Comparison of ENCODE assay signal across 1 cellular context in the genomic region with DNA sequence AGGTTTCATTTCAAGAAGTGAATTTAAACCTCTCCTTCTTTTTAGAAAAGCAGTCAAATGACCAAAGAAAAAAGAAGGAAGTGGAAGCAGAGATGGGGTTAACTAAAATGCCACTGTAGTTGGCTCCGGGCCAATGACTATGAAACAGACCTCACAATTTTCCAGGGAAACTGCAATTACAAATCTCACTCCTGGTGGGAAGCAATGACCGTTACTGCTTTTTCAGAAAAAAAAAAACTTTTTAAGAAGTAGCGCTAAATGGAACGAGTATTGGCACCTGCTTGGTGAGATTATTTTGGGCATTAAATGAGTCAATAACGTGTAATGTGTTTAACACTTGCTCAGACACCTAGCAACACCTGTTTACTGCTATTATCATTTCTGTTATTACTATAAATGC.
A peak's percentile ranks its signal among the peaks of the same experiment; 100 is the strongest.
TF ChIP-seq lines count a peak whose summit lies in the region.

No MANE protein-coding gene starts in this region.

TF ChIP-seq in GM12878, 131 proteins besides CTCF, POLR2A, EP300 and RAD21 (continues in another document):
- TF ChIP-seq, protein P1, sequence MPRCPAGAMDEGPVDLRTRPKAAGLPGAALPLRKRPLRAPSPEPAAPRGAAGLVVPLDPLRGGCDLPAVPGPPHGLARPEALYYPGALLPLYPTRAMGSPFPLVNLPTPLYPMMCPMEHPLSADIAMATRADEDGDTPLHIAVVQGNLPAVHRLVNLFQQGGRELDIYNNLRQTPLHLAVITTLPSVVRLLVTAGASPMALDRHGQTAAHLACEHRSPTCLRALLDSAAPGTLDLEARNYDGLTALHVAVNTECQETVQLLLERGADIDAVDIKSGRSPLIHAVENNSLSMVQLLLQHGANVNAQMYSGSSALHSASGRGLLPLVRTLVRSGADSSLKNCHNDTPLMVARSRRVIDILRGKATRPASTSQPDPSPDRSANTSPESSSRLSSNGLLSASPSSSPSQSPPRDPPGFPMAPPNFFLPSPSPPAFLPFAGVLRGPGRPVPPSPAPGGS (IDR thresholded peaks at IDR 0.05; ENCODE audit: borderline replicate concordance, insufficient read depth, low read depth, low read length, poor library complexity, severe bottlenecking), result no peak
- TF ChIP-seq CHD2 (IDR thresholded peaks at IDR 0.05; ENCODE audit: borderline replicate concordance, low read depth, low read length) (no peak), DPF2 (IDR thresholded peaks at IDR 0.05) (peak; percentile 85), CBX3 (IDR thresholded peaks at IDR 0.05; ENCODE audit: borderline replicate concordance, low read depth) (no peak), ZZZ3 (IDR thresholded peaks at IDR 0.05; ENCODE audit: control insufficient read depth, insufficient read length, low read depth) (no peak), NBN (IDR thresholded peaks at IDR 0.05) (0 out of 2 replicates have a peak, but pooled peaks have one; percentile 23), MYB (IDR thresholded peaks at IDR 0.05; ENCODE audit: borderline replicate concordance, low read depth, low read length) (no peak), CEBPB (IDR thresholded peaks at IDR 0.05; ENCODE audit: borderline replicate concordance in 1 of 2, low read depth in 2 of 2, low read length in 2 of 2) (no peak), MYC (IDR thresholded peaks at IDR 0.05; ENCODE audit: insufficient read depth, insufficient read length, insufficient replicate concordance, low read length, severe bottlenecking) (no peak), BCLAF1 (IDR thresholded peaks at IDR 0.05) (no peak), TAF1 (IDR thresholded peaks at IDR 0.05; ENCODE audit: borderline replicate concordance, low read depth, low read length) (no peak), SIX5 (IDR thresholded peaks at IDR 0.05; ENCODE audit: low read depth, low read length, severe bottlenecking) (no peak), PBX3 (IDR thresholded peaks at IDR 0.05; ENCODE audit: insufficient replicate concordance, low read depth, low read length) (no peak), GATAD2B (conservative IDR thresholded peaks at IDR 0.05; ENCODE audit: low read depth) (no peak), IRF4 (IDR thresholded peaks at IDR 0.05; ENCODE audit: low read depth, low read length) (no peak), PRDM15 (CRISPR knock-in tag; IDR thresholded peaks at IDR 0.05) (no peak), NFYA (IDR thresholded peaks at IDR 0.05; ENCODE audit: borderline replicate concordance, low read depth, low read length) (no peak), SMC3 (IDR thresholded peaks at IDR 0.05; ENCODE audit: borderline replicate concordance, low read length) (no peak), HDGF (IDR thresholded peaks at IDR 0.05) (no peak), ZBTB40 (IDR thresholded peaks at IDR 0.05; ENCODE audit: borderline replicate concordance) (no peak), ZSCAN29 (IDR thresholded peaks at IDR 0.05) (no peak), RUNX3 (IDR thresholded peaks at IDR 0.05; ENCODE audit: low read length) (no peak), STAT3 (IDR thresholded peaks at IDR 0.05; ENCODE audit: low read depth, low read length) (no peak)
- TF ChIP-seq, protein P2, sequence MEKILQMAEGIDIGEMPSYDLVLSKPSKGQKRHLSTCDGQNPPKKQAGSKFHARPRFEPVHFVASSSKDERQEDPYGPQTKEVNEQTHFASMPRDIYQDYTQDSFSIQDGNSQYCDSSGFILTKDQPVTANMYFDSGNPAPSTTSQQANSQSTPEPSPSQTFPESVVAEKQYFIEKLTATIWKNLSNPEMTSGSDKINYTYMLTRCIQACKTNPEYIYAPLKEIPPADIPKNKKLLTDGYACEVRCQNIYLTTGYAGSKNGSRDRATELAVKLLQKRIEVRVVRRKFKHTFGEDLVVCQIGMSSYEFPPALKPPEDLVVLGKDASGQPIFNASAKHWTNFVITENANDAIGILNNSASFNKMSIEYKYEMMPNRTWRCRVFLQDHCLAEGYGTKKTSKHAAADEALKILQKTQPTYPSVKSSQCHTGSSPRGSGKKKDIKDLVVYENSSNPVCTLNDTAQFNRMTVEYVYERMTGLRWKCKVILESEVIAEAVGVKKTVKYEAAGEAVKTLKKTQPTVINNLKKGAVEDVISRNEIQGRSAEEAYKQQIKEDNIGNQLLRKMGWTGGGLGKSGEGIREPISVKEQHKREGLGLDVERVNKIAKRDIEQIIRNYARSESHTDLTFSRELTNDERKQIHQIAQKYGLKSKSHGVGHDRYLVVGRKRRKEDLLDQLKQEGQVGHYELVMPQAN (conservative IDR thresholded peaks at IDR 0.05), result no peak
- TF ChIP-seq, protein P3, sequence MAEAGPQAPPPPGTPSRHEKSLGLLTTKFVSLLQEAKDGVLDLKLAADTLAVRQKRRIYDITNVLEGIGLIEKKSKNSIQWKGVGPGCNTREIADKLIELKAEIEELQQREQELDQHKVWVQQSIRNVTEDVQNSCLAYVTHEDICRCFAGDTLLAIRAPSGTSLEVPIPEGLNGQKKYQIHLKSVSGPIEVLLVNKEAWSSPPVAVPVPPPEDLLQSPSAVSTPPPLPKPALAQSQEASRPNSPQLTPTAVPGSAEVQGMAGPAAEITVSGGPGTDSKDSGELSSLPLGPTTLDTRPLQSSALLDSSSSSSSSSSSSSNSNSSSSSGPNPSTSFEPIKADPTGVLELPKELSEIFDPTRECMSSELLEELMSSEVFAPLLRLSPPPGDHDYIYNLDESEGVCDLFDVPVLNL (IDR thresholded peaks at IDR 0.05; ENCODE audit: low read depth, low read length), result no peak
- TF ChIP-seq, protein P4, sequence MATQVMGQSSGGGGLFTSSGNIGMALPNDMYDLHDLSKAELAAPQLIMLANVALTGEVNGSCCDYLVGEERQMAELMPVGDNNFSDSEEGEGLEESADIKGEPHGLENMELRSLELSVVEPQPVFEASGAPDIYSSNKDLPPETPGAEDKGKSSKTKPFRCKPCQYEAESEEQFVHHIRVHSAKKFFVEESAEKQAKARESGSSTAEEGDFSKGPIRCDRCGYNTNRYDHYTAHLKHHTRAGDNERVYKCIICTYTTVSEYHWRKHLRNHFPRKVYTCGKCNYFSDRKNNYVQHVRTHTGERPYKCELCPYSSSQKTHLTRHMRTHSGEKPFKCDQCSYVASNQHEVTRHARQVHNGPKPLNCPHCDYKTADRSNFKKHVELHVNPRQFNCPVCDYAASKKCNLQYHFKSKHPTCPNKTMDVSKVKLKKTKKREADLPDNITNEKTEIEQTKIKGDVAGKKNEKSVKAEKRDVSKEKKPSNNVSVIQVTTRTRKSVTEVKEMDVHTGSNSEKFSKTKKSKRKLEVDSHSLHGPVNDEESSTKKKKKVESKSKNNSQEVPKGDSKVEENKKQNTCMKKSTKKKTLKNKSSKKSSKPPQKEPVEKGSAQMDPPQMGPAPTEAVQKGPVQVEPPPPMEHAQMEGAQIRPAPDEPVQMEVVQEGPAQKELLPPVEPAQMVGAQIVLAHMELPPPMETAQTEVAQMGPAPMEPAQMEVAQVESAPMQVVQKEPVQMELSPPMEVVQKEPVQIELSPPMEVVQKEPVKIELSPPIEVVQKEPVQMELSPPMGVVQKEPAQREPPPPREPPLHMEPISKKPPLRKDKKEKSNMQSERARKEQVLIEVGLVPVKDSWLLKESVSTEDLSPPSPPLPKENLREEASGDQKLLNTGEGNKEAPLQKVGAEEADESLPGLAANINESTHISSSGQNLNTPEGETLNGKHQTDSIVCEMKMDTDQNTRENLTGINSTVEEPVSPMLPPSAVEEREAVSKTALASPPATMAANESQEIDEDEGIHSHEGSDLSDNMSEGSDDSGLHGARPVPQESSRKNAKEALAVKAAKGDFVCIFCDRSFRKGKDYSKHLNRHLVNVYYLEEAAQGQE (IDR thresholded peaks at IDR 0.05; ENCODE audit: low read depth, low read length), result no peak
- TF ChIP-seq, protein P5, sequence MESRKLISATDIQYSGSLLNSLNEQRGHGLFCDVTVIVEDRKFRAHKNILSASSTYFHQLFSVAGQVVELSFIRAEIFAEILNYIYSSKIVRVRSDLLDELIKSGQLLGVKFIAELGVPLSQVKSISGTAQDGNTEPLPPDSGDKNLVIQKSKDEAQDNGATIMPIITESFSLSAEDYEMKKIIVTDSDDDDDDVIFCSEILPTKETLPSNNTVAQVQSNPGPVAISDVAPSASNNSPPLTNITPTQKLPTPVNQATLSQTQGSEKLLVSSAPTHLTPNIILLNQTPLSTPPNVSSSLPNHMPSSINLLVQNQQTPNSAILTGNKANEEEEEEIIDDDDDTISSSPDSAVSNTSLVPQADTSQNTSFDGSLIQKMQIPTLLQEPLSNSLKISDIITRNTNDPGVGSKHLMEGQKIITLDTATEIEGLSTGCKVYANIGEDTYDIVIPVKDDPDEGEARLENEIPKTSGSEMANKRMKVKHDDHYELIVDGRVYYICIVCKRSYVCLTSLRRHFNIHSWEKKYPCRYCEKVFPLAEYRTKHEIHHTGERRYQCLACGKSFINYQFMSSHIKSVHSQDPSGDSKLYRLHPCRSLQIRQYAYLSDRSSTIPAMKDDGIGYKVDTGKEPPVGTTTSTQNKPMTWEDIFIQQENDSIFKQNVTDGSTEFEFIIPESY (IDR thresholded peaks at IDR 0.05), result 0 out of 2 replicates have a peak, but pooled peaks have one; percentile 5
- TF ChIP-seq, protein P6, sequence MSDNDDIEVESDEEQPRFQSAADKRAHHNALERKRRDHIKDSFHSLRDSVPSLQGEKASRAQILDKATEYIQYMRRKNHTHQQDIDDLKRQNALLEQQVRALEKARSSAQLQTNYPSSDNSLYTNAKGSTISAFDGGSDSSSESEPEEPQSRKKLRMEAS (IDR thresholded peaks at IDR 0.05; ENCODE audit: low read depth, low read length), result no peak
